Comparison of ENCODE assay signal across 34 cellular contexts in genomic region chr22:39380331-39380730, GRCh38. TPM values are rescaled to one million over a fixed set of nuclear protein-coding genes. Genes with fewer than 3 reads are reported as not detected.
DNase-seq lines count a peak whose midpoint lies in the region; ATAC-seq, FAIRE-seq and TF ChIP-seq lines count a peak whose summit lies in the region.
"Had no signal": no experiment of that assay in that cellular context is flagged by ENCODE, and none has a peak within 500 bp of the region (broad histone marks: within the 10 kb centered on the region; RNA-seq: fewer than 3 reads in every experiment).

No MANE protein-coding gene starts in this region.

- TF ChIP-seq POLR2A in K562 (conservative IDR thresholded peaks at IDR 0.05) (no peak), GM18505 (IDR thresholded peaks at IDR 0.05; ENCODE audit: borderline replicate concordance, extremely low read depth, insufficient read depth, insufficient read length) (no peak)

- no peak for TF ChIP-seq RAD21 in K562 (CRISPR knock-in tag; conservative IDR thresholded peaks at IDR 0.05 in 1 of 2, IDR thresholded peaks at IDR 0.05 in 1 of 2)

- H3K27me3 ChIP-seq in K562 (ENCODE audit: control insufficient read depth in 2 of 2, insufficient read depth in 2 of 2, low read length in 2 of 2), result no peaks in the 10 kb centered on the region
- H3K27me3 ChIP-seq: BE2C; BLaER1; BLaER1 treated with 17β-estradiol and CSF1 and Interleukin-3, amounts not matched to agents 10 nM and 100 nM had no signal

- H4K20me1 ChIP-seq in K562 (replicated peaks; ENCODE audit: control insufficient read depth, insufficient read depth, low read length), result no peaks in the 10 kb centered on the region
- H4K20me1 ChIP-seq: BLaER1 had no signal

- no peaks in the 10 kb centered on the region for H3K79me2 ChIP-seq in K562 (ENCODE audit: control insufficient read depth, insufficient read depth, low read length)

- in situ Hi-C loops in K562 (cut with MboI), result no loop called here

- peaks cover 0 to 29% of the 10 kb centered on the region in 2 experiments; a peak in 2 of 3 replicates for H3K36me3 ChIP-seq in HEK293 (ENCODE audit: control insufficient read depth in 2 of 2, insufficient read depth in 1 of 2, low read length in 2 of 2)
- no peaks in the 10 kb centered on the region for H3K36me3 ChIP-seq in K562 (ENCODE audit: control insufficient read depth, insufficient read depth, low read length)
- H3K36me3 ChIP-seq: BE2C had no signal

- H3K27ac ChIP-seq in HEK293 (ENCODE audit: extremely low read depth, low read depth, low read length), result no peak overlapping the region
- H3K27ac ChIP-seq in K562 (ENCODE audit: extremely low read depth, low read depth, low read length), result no peak overlapping the region
- H3K27ac ChIP-seq: 22Rv1; A549; BLaER1; BLaER1 treated with 17β-estradiol and CSF1 and Interleukin-3, amounts not matched to agents 10 nM and 100 nM; C4-2B had no signal

- TF ChIP-seq CTCF in HEK293 (tag by site-specific recombination; IDR thresholded peaks at IDR 0.05) (no peak), WTC11 (IDR thresholded peaks at IDR 0.05) (no peak), K562 (IDR thresholded peaks at IDR 0.05 in 2 of 3, conservative IDR thresholded peaks at IDR 0.05 in 1 of 3; ENCODE audit: insufficient read depth in 2 of 3, low read depth in 1 of 3, low read length in 3 of 3) (no peak)

- no peak for FAIRE-seq in K562 (lab: Jason Lieb, UNC)
- FAIRE-seq: A204.1, A549, D721Med had no signal

- H3K4me1 Mint-ChIP-seq in WTC11, result peaks cover 4% of the 10 kb centered on the region
- H3K4me1 Mint-ChIP-seq: CD4-positive, alpha-beta memory T cell; CD8-positive, alpha-beta memory T cell had no signal

- intact Hi-C loops in K562 (cut with micrococcal nuclease), result no loop called here

- no peak overlapping the region for H3K27ac Mint-ChIP-seq in WTC11
- H3K27ac Mint-ChIP-seq: B cell; CD4-positive, alpha-beta T cell; CD4-positive, CD25-positive, alpha-beta regulatory T cell; CD8-positive, alpha-beta T cell had no signal

- H3K9ac ChIP-seq in K562 (ENCODE audit: insufficient read depth in 1 of 2, low read depth in 2 of 2, low read length in 2 of 2), result no peak overlapping the region
- H3K9ac ChIP-seq: BLaER1; BLaER1 treated with 17β-estradiol and CSF1 and Interleukin-3, amounts not matched to agents 10 nM and 100 nM had no signal

- H3K36me3 Mint-ChIP-seq in WTC11, result no peaks in the 10 kb centered on the region; the same call in 1 of the 2 replicates
- H3K36me3 Mint-ChIP-seq: CD4-positive, CD25-positive, alpha-beta regulatory T cell had no signal

- H2AFZ ChIP-seq in K562 (ENCODE audit: low read depth, low read length), result no peak overlapping the region

- ATAC-seq in WTC11 (no peak), K562 (no peak), GM18505 (IDR thresholded peaks at IDR 0.05; ENCODE audit: unreplicated experiment) (no peak)
- ATAC-seq: CD8-positive, alpha-beta T cell had no signal

- no peaks in the 10 kb centered on the region for H3K27me3 Mint-ChIP-seq in WTC11 (ENCODE audit: low read depth)
- H3K27me3 Mint-ChIP-seq: B cell; CD4-positive, alpha-beta T cell had no signal

- no peak for TF ChIP-seq EP300 in K562 (IDR thresholded peaks at IDR 0.05; ENCODE audit: low read length)

- no peak for DNase-seq in WTC11 (ENCODE audit: low spot score)
- DNase-seq in K562 (ENCODE audit: extremely low read depth in 1 of 4, low spot score in 3 of 4), result no peak
- DNase-seq in SKM-1 (lab: John Stamatoyannopoulos, UW; ENCODE audit: unreplicated experiment), result no peak
- DNase-seq in amniotic stem cell (lab: John Stamatoyannopoulos, UW), result no peak
- DNase-seq: 8988T; ACHN; AML-193; BE2C; C1 segment of cervical spinal cord; Caco-2; Calu3; CD4-positive, alpha-beta memory T cell; CD4-positive, alpha-beta T cell; CD4-positive, CD25-positive, alpha-beta regulatory T cell; CD8-positive, alpha-beta memory T cell; CD8-positive, alpha-beta T cell; COR-L47; DMS 273 treated with DMSO at 0.1 percent for 48 hours; DMS153; DMS53; DMS79; DMS79 treated with DMSO at 0.1 percent for 48 hours; DND-41 had no signal

- CTCF ChIA-PET in HEK293 (lab: Yijun Ruan, JAX), result interaction anchor here (0.7 to 1.2 kb wide), 2 partner anchors 13 to 38 kb away, joined by 3 read pairs; no protein-coding TSS in a partner anchor
- CTCF ChIA-PET in WTC11 (lab: Charles Lee), result interaction anchor here (0.6 to 1.4 kb wide), 3 partner anchors 12 to 269 kb away, joined by 3 to 5 read pairs (median 4); no protein-coding TSS in a partner anchor
- CTCF ChIA-PET in K562 (lab: Yijun Ruan, JAX; ENCODE audit: low intra/inter-chr PET ratio), result no interaction called here

- no peak overlapping the region for H3K4me3 Mint-ChIP-seq in WTC11
- H3K4me3 Mint-ChIP-seq: B cell; CD14-positive monocyte; CD4-positive, alpha-beta memory T cell; CD4-positive, alpha-beta T cell; CD4-positive, CD25-positive, alpha-beta regulatory T cell; CD8-positive, alpha-beta memory T cell; CD8-positive, alpha-beta T cell had no signal

- 92% methylated on average over 5 of the region's 5 CpGs for WGBS in K562 (ENCODE audit: insufficient coverage, low coverage, missing lambda C conversion rate)

- H3K9me3 ChIP-seq in HEK293 (ENCODE audit: control insufficient read depth, insufficient read depth, low read depth, low read length) (no peaks in the 10 kb centered on the region), K562 (replicated peaks; ENCODE audit: control insufficient read depth, insufficient read depth, low read depth, low read length) (no peaks in the 10 kb centered on the region)
- H3K9me3 ChIP-seq: A549; BE2C; BLaER1; BLaER1 treated with 17β-estradiol and CSF1 and Interleukin-3, amounts not matched to agents 10 nM and 100 nM; Caco-2 had no signal

- H3K4me2 ChIP-seq in K562 (ENCODE audit: insufficient read depth, low read length), result no peak overlapping the region
- H3K4me2 ChIP-seq: A549 had no signal

- H3K4me1 ChIP-seq in HEK293 (ENCODE audit: control insufficient read depth, insufficient read depth, low read length) (no peaks in the 10 kb centered on the region), K562 (replicated peaks in 1 of 2; ENCODE audit: control insufficient read depth in 2 of 2, insufficient read depth in 2 of 2, low read length in 2 of 2) (peaks cover 0 to 36% of the 10 kb centered on the region in 2 experiments; a peak in 3 of 5 replicates)
- H3K4me1 ChIP-seq: BE2C, Caco-2 had no signal

- no peaks in the 10 kb centered on the region for H3K9me3 Mint-ChIP-seq in WTC11
- H3K9me3 Mint-ChIP-seq: CD14-positive monocyte; CD4-positive, alpha-beta memory T cell; CD4-positive, alpha-beta T cell; CD4-positive, CD25-positive, alpha-beta regulatory T cell; CD8-positive, alpha-beta memory T cell; CD8-positive, alpha-beta T cell had no signal

- BruUV-seq in K562 (replicated peaks; lab: Mats Ljungman, UMichigan), result no TSS peak

- H3K4me3 ChIP-seq in HEK293 (ENCODE audit: low read depth, low read length) (no peak overlapping the region), K562 (no peak overlapping the region)
- H3K4me3 ChIP-seq: A549; BLaER1; BLaER1 treated with 17β-estradiol and CSF1 and Interleukin-3, amounts not matched to agents 10 nM and 100 nM had no signal

- POLR2A ChIA-PET in HEK293 (lab: Yijun Ruan, JAX), result interaction anchor here (0.6 to 1.1 kb wide), 2 partner anchors 19 to 61 kb away, joined by 3 to 4 read pairs; partner anchors contain the start of genes RPL3 and TAB1
- POLR2A ChIA-PET in WTC11 (lab: Charles Lee), result interaction anchor here (1.2 kb wide), 1 partner anchor 139 kb away, joined by 3 read pairs; no protein-coding TSS in a partner anchor
- POLR2A ChIA-PET in K562 (lab: Yijun Ruan, JAX), result interaction anchor here (0.7 to 1.4 kb wide), 3 partner anchors 13 to 61 kb away, joined by 4 to 10 read pairs (median 4); partner anchors contain the start of gene RPL3

- no peaks in the 10 kb centered on the region for H3K9me1 ChIP-seq in K562 (ENCODE audit: control insufficient read depth, insufficient read depth, low read length)

RNA-seq across cellular contexts. Expression of gene TAB1, which starts 19.2 kb away (rescaled TPM):
- 36.8 to 38.3 TPM (median 38.0 TPM) in 3 replicates for total RNA-seq in WTC11 (2021)
- total RNA-seq in K562 (2011; cell fraction: chromatin; rRNA removed; ENCODE audit: low replicate concordance), result 16.6 and 38.2 TPM in 2 replicates
- 29.9 and 30.0 TPM in 2 replicates for total RNA-seq in K562 (2011; cell fraction: nucleolus; rRNA removed)
- total RNA-seq in K562 (2011; cell fraction: nucleoplasm; rRNA removed), result 13.2 and 22.5 TPM in 2 replicates
- 9.5 and 14.7 TPM in 2 replicates for total RNA-seq in K562 (2014; rRNA removed)
- 4.1 and 4.9 TPM in 2 replicates for total RNA-seq in K562 (2014; rRNA removed; fragmentation: Illumina TruSeq; extraction: Trizol)
- 10.3 and 10.4 TPM in 2 replicates for total RNA-seq in K562 (2015; rRNA removed; fragmentation: Illumina TruSeq; extraction: Trizol)
- total RNA-seq in K562 (2021), result 20.1 and 20.9 TPM in 2 replicates
- polyA plus RNA-seq in K562 (2011; rRNA removed), result 12.3 and 19.2 TPM in 2 replicates
- polyA plus RNA-seq in K562 (2011; cell fraction: cytosol; rRNA removed), result 15.0 and 31.8 TPM in 2 replicates
- polyA plus RNA-seq in K562 (2011; cell fraction: nucleus; rRNA removed), result 20.2 and 31.0 TPM in 2 replicates
- polyA plus RNA-seq in K562 (2012), result 15.4 and 16.4 TPM in 2 replicates
- polyA plus RNA-seq in K562 (2014; fragmentation: Illumina TruSeq; extraction: Trizol), result 11.5 and 15.2 TPM in 2 replicates
- polyA plus RNA-seq in K562 (2014; fragmentation: Nextera tagmentation; extraction: Ambion mirVana), result 1 to 10 TPM in 1 of 2 experiments, under 1 TPM in 1; 0.36 to 1.1 TPM
- 15.7 and 17.0 TPM in 2 replicates for polyA plus RNA-seq in K562 (2014; rRNA removed)
- polyA minus RNA-seq in K562 (2011; rRNA and poly(A)+ RNA removed), result 13.1 and 18.2 TPM in 2 replicates
- polyA minus RNA-seq in K562 (2011; cell fraction: cytosol; rRNA and poly(A)+ RNA removed), result 12.9 and 17.9 TPM in 2 replicates
- polyA minus RNA-seq in K562 (2011; cell fraction: nucleus; rRNA and poly(A)+ RNA removed), result 11.8 and 18.1 TPM in 2 replicates

RNA-seq across cellular contexts. Expression of gene SYNGR1, which starts 30.5 kb away (rescaled TPM):
- total RNA-seq in WTC11 (2021) (26.5 to 35.3 TPM (median 28.7 TPM) in 3 replicates), K562 (2014; rRNA removed) (3.6 and 6.9 TPM in 2 replicates), K562 (2014; rRNA removed; fragmentation: Illumina TruSeq; extraction: Trizol) (1.4 and 2.1 TPM in 2 replicates), K562 (2015; rRNA removed; fragmentation: Illumina TruSeq; extraction: Trizol) (3.2 and 3.3 TPM in 2 replicates), K562 (2021) (12.5 and 13.6 TPM in 2 replicates)
- total RNA-seq in K562 (2011; cell fraction: chromatin; rRNA removed; ENCODE audit: low replicate concordance), result 9.8 and 30.7 TPM in 2 replicates
- 20.4 and 25.8 TPM in 2 replicates for total RNA-seq in K562 (2011; cell fraction: nucleolus; rRNA removed)
- total RNA-seq in K562 (2011; cell fraction: nucleoplasm; rRNA removed), result 17.7 and 21.5 TPM in 2 replicates
- polyA plus RNA-seq in K562 (2011; rRNA removed) (10.6 and 16.2 TPM in 2 replicates), K562 (2014; fragmentation: Illumina TruSeq; extraction: Trizol) (5.5 and 10.0 TPM in 2 replicates), K562 (2014; fragmentation: Nextera tagmentation; extraction: Ambion mirVana) (1 to 10 TPM; 1.8 to 2.3 TPM), K562 (2014; rRNA removed) (13.7 and 15.9 TPM in 2 replicates)
- polyA plus RNA-seq in K562 (2011; cell fraction: cytosol; rRNA removed), result 20.6 and 62.9 TPM in 2 replicates
- polyA plus RNA-seq in K562 (2011; cell fraction: nucleus; rRNA removed), result 38.1 and 50.4 TPM in 2 replicates
- polyA plus RNA-seq in K562 (2012), result 11.2 and 11.6 TPM in 2 replicates
- 3.3 and 3.6 TPM in 2 replicates for polyA minus RNA-seq in K562 (2011; rRNA and poly(A)+ RNA removed)
- polyA minus RNA-seq in K562 (2011; cell fraction: cytosol; rRNA and poly(A)+ RNA removed), result 10.2 and 12.4 TPM in 2 replicates
- polyA minus RNA-seq in K562 (2011; cell fraction: nucleus; rRNA and poly(A)+ RNA removed), result 10.4 and 13.6 TPM in 2 replicates
- total RNA-seq: CD4-positive, alpha-beta memory T cell had no signal

Comparison
In these comparisons a context has a peak if more than half of its experiments do, and no peak if none do; other contexts are left out.
1. Of the 44 proteins assayed by ChIP-seq in both K562 and HEK293: peak only in K562: none; only in HEK293: none; in both: ZNF121; in neither: 43.